ENCODE assay signal across 10 cellular contexts in genomic region chr6:32473378-32474348, GRCh38. TPM values are rescaled to one million over a fixed set of nuclear protein-coding genes. Genes with fewer than 3 reads are reported as not detected.
A peak's percentile ranks its signal among the peaks of the same experiment; 100 is the strongest.
DNase-seq lines count a peak whose midpoint lies in the region; ATAC-seq and TF ChIP-seq lines count a peak whose summit lies in the region.
"Not testable (repeated sequence)": the region's sequence is repeated elsewhere in the genome, so short reads cannot be mapped to it uniquely, and the experiment has no call there.
"Had no signal": no experiment of that assay in that cellular context is flagged by ENCODE, and none has a peak within 500 bp of the region (broad histone marks: within the 10 kb centered on the region; RNA-seq: fewer than 3 reads in every experiment).

No MANE protein-coding gene starts in this region.

- CTCF ChIA-PET in Calu3 (lab: Charles Lee), result not testable (repeated sequence)

- TF ChIP-seq POLR2A in GM18951 (IDR thresholded peaks at IDR 0.05; ENCODE audit: extremely low read depth, insufficient read depth, insufficient read length), result peak; percentile 48
- TF ChIP-seq POLR2A in spleen (IDR thresholded peaks at IDR 0.05), result not testable (repeated sequence)

- DNase-seq in Calu3 (peak; percentile 65), OCI-M1 (lab: John Stamatoyannopoulos, UW) (peak; percentile 66), astrocyte of the hippocampus (ENCODE audit: low read depth, low spot score) (peak; percentile 12), inferior parietal cortex (ENCODE audit: extremely low spot score) (peak; percentile 2)
- DNase-seq in spleen, result not testable (repeated sequence)

- peaks cover 0 to 12% (median 0%) of the 10 kb centered on the region in 8 donors for H3K9me3 ChIP-seq in spleen

- not testable (repeated sequence) for H3K36me3 ChIP-seq in spleen

- in situ Hi-C loops in GM18951 (cut with MboI; ENCODE audit: low sequenced_read_pairs, unreplicated experiment), result loop anchor here (5.0 kb wide), 1 partner anchor 114 kb away; the partner anchor contains the start of gene HLA-DRB1

- not testable (repeated sequence) for H3K9me3 Mint-ChIP-seq in Calu3 (ENCODE audit: low read depth, unreplicated experiment)

- peak overlapping the region in 1 of 8 donors; percentile 44 for H3K4me3 ChIP-seq in spleen

- ATAC-seq in GM21825 (IDR thresholded peaks at IDR 0.05; ENCODE audit: unreplicated experiment) (peak; percentile 87), HG03139 (IDR thresholded peaks at IDR 0.05; ENCODE audit: unreplicated experiment) (peak; percentile 93)

- peak overlapping the region; percentile 78 for H3K27ac Mint-ChIP-seq in Calu3 (ENCODE audit: unreplicated experiment)

- not testable (repeated sequence) for H3K27me3 ChIP-seq in spleen (replicated peaks in 1 of 7)

- intact Hi-C loops in Calu3 (cut with micrococcal nuclease; ENCODE audit: unreplicated experiment), result loop anchor here (2.0 kb wide), 1 partner anchor 55 kb away; no protein-coding TSS in a partner anchor
- intact Hi-C loops in spleen (cut with DNase I; ENCODE audit: low total_unique reads), result not testable (repeated sequence)

- H3K36me3 Mint-ChIP-seq in Calu3 (ENCODE audit: insufficient read depth, unreplicated experiment), result not testable (repeated sequence)

- not testable (repeated sequence) for H3K4me1 Mint-ChIP-seq in Calu3 (ENCODE audit: low read depth, unreplicated experiment)

- whole genome bisulfite sequencing in spleen, 5 donors, result 36 to 49% (median 41%) methylated on average over 9 to 10 of the region's 10 CpGs

- TSS peak; percentile 65 for BruUV-seq in Calu3 (replicated peaks; lab: Mats Ljungman, UMichigan)

- H3K27ac ChIP-seq in spleen, result peak overlapping the region; percentile 57 to 91 (median 82)

- not testable (repeated sequence) for TF ChIP-seq CTCF in Calu3 (IDR thresholded peaks at IDR 0.05; ENCODE audit: unreplicated experiment); spleen (IDR thresholded peaks at IDR 0.05 in 8 of 11, conservative IDR thresholded peaks at IDR 0.05 in 3 of 11)

- peaks cover 0 to 12% (median 0%) of the 10 kb centered on the region in 6 donors for H3K4me1 ChIP-seq in spleen

- not testable (repeated sequence) for H3K4me3 Mint-ChIP-seq in Calu3 (ENCODE audit: low read depth, unreplicated experiment)

- peaks cover 73% of the 10 kb centered on the region for H3K27me3 Mint-ChIP-seq in Calu3 (ENCODE audit: unreplicated experiment)

RNA-seq across cellular contexts. Expression of gene HLA-DRA, which starts 34.0 kb away (rescaled TPM):
- total RNA-seq in Calu3 (2022) (173 and 283 TPM in 2 replicates), spleen (1,000 to 10,000 TPM; 1,127 to 2,096 (median 1,509) TPM)
- polyA plus RNA-seq in spleen, result 1,000 to 10,000 TPM; 1,837 to 2,800 (median 2,098) TPM
- total RNA-seq: pulmonary artery endothelial cell had no signal

RNA-seq across cellular contexts. Expression of gene HLA-DRB5, which starts 56.4 kb away (rescaled TPM):
- 13.7 and 16.1 TPM in 2 replicates for total RNA-seq in Calu3 (2022)
- total RNA-seq in spleen, result 100 to 1,000 TPM in 4 of 7 donors, 10 to 100 TPM in 1, 1 to 10 TPM in 2; 1.9 to 633 (median 121) TPM
- 10 to 100 TPM in 1 of 3 donors, 1 to 10 TPM in 2; 3.0 to 18.6 (median 3.5) TPM for polyA plus RNA-seq in spleen
- total RNA-seq: kidney epithelial cell, pulmonary artery endothelial cell had no signal
